3 cellular contexts compared by ENCODE assay signal in genomic region chr12:19836056-19836455, GRCh38.
"Had no signal": no experiment of that assay in that cellular context is flagged by ENCODE, and none has a peak within 500 bp of the region (broad histone marks: within the 10 kb centered on the region; RNA-seq: fewer than 3 reads in every experiment).

No MANE protein-coding gene starts in this region.

- ATAC-seq: GM12878 had no signal

- H3K4me3 ChIP-seq: GM12878 had no signal

- DNase-seq: GDM1, GF-D8 had no signal
